Comparison of ENCODE assay signal across 8 cellular contexts in genomic region chr9:35116898-35117551, GRCh38. TPM values are rescaled to one million over a fixed set of nuclear protein-coding genes. Genes with fewer than 3 reads are reported as not detected.
DNase-seq lines count a peak whose midpoint lies in the region; ATAC-seq and TF ChIP-seq lines count a peak whose summit lies in the region.

No MANE protein-coding gene starts in this region.

- H3K9me3 ChIP-seq in AG04450 (ENCODE audit: control insufficient read depth, insufficient read depth, low read length) = no peaks in the 10 kb centered on the region

- no peaks in the 10 kb centered on the region for H3K27me3 ChIP-seq in AG04450 (ENCODE audit: control insufficient read depth, insufficient read depth, low read length)

- DNase-seq in AG04450 (ENCODE audit: low read depth, low spot score) (peak; percentile 84), NCI-H345 treated with DMSO at 0.1 percent for 48 hours (lab: John Stamatoyannopoulos, UW; ENCODE audit: unreplicated experiment) (peak; percentile 78), chondrocyte (ENCODE audit: low spot score) (no peak), kidney tubule cell (ENCODE audit: low spot score) (peak; percentile 91)
- peak; percentile 79 for DNase-seq in activated CD4-positive, CD25-positive, alpha-beta regulatory T cell treated with anti-CD3 and anti-CD28 coated beads, Interleukin-2, amount 50 U/mL, for 72 hours
- peak; percentile 58 to 71 for DNase-seq in stimulated activated CD4-positive, alpha-beta T cell treated with anti-CD3 and anti-CD28 coated beads, Interleukin-1b, Interleukin-23, amount 100 ng/mL, for 1 hour (ENCODE audit: low read depth in 2 of 2)

- no peaks in the 10 kb centered on the region for H3K9me3 Mint-ChIP-seq in chondrocyte (ENCODE audit: low read depth)

- no peak overlapping the region for H3K27ac ChIP-seq in AG04450 (ENCODE audit: low read depth, low read length)

- no peaks in the 10 kb centered on the region for H3K36me3 Mint-ChIP-seq in chondrocyte (ENCODE audit: low read depth)

- ATAC-seq in GM18868 (IDR thresholded peaks at IDR 0.05; ENCODE audit: unreplicated experiment) (peak; percentile 44), HG03280 (IDR thresholded peaks at IDR 0.05; ENCODE audit: unreplicated experiment) (peak; percentile 47)

- CTCF ChIA-PET in AG04450 (lab: Charles Lee) = interaction anchor here (0.6 to 5.0 kb wide), 21 partner anchors 13 to 437 kb away, joined by 3 to 58 read pairs (median 4); partner anchors contain the start of genes PIGO and UNC13B

- POLR2A ChIA-PET in AG04450 (lab: Yijun Ruan, JAX) = interaction anchor here (0.7 to 1.5 kb wide), 3 partner anchors 14 to 437 kb away, joined by 3 to 5 read pairs (median 3); partner anchors contain the start of genes STOML2 and UNC13B

- peak overlapping the region; percentile 98 for H3K4me3 ChIP-seq in AG04450 (ENCODE audit: low read depth, low read length)

- H3K27ac Mint-ChIP-seq in chondrocyte (ENCODE audit: unreplicated experiment) = peak overlapping the region; percentile 94

- TF ChIP-seq CTCF in AG04450 (IDR thresholded peaks at IDR 0.05; ENCODE audit: low read depth, low read length) (peak; percentile 95), chondrocyte (IDR thresholded peaks at IDR 0.05) (peak; percentile 99)

- peak overlapping the region; percentile 98 for H3K4me3 Mint-ChIP-seq in chondrocyte (ENCODE audit: unreplicated experiment)

- peaks cover 35% of the 10 kb centered on the region for H3K4me1 Mint-ChIP-seq in chondrocyte (ENCODE audit: low read depth)

- no peaks in the 10 kb centered on the region for H3K27me3 Mint-ChIP-seq in chondrocyte (ENCODE audit: low read depth)

RNA-seq across cellular contexts. Expression of gene ATOSB, which starts 1.4 kb away (rescaled TPM):
- 20.4 and 24.6 TPM in 2 replicates for polyA plus RNA-seq in AG04450 (2011; rRNA removed)
- polyA minus RNA-seq in AG04450 (2011; rRNA and poly(A)+ RNA removed) = 22.0 and 22.1 TPM in 2 replicates
- total RNA-seq in chondrocyte = 39.7 to 45.7 TPM (median 43.2 TPM) in 3 replicates

RNA-seq across cellular contexts. Expression of gene STOML2, which starts 14.1 kb away (rescaled TPM):
- polyA plus RNA-seq in AG04450 (2011; rRNA removed) = 125 and 151 TPM in 2 replicates
- polyA minus RNA-seq in AG04450 (2011; rRNA and poly(A)+ RNA removed) = 73.2 and 92.5 TPM in 2 replicates
- 71.4 to 82.0 TPM (median 71.7 TPM) in 3 replicates for total RNA-seq in chondrocyte

RNA-seq across cellular contexts. Expression of gene PIGO, which starts 20.6 kb away (rescaled TPM):
- 14.1 and 14.3 TPM in 2 replicates for polyA plus RNA-seq in AG04450 (2011; rRNA removed)
- 17.5 and 18.8 TPM in 2 replicates for polyA minus RNA-seq in AG04450 (2011; rRNA and poly(A)+ RNA removed)
- 25.7 to 35.3 TPM (median 26.2 TPM) in 3 replicates for total RNA-seq in chondrocyte

RNA-seq across cellular contexts. Expression of gene FANCG, which starts 37.3 kb away (rescaled TPM):
- 8.5 and 9.1 TPM in 2 replicates for polyA plus RNA-seq in AG04450 (2011; rRNA removed)
- 9.5 and 11.5 TPM in 2 replicates for polyA minus RNA-seq in AG04450 (2011; rRNA and poly(A)+ RNA removed)
- total RNA-seq in chondrocyte = 14.9 to 35.2 TPM (median 16.0 TPM) in 3 replicates

RNA-seq across cellular contexts. Expression of gene VCP, which starts 44.6 kb away (rescaled TPM):
- polyA plus RNA-seq in AG04450 (2011; rRNA removed) = 386 and 411 TPM in 2 replicates
- polyA minus RNA-seq in AG04450 (2011; rRNA and poly(A)+ RNA removed) = 515 and 594 TPM in 2 replicates
- total RNA-seq in chondrocyte = 247 to 360 TPM (median 254 TPM) in 3 replicates
